In the genomic region with DNA sequence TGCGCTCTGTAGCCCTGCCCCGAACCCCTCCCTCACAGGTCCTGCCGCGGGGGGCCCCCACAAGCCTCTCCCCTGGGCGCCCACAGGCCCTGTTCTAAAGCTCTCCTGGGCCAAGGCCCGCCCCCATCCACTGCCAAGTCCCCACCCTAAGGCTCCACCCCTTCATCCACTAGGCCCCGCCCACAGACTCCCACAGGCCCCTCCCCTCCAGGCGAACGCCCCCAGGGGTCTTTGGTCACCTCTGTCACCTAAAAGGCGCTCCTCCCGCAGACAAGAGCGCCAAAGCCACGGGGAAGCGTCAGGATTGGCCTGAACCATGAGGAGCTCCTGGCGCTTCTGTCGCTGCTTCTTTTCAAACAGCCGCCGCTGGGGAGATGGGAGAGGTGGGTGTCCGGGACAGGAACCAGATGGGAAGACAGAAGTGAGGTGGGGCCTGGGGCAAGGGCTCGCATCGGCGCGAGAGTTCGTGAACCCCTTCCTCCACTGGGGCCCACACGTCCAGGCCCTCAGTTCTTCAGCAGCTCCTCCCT, we compare ENCODE assay signal across 6 cellular contexts. TPM values are rescaled to one million over a fixed set of nuclear protein-coding genes. Genes with fewer than 3 reads are reported as not detected.
DNase-seq lines count a peak whose midpoint lies in the region; ATAC-seq and TF ChIP-seq lines count a peak whose summit lies in the region.

No MANE protein-coding gene starts in this region.

- H3K27ac ChIP-seq in brain microvascular endothelial cell: no peak overlapping the region

- no peak overlapping the region for H3K4me3 Mint-ChIP-seq in neural crest cell

- peak; percentile 79 for DNase-seq in GM13977 (ENCODE audit: low spot score)
- DNase-seq in brain microvascular endothelial cell: no peak
- DNase-seq in neural crest cell (ENCODE audit: low read depth, low spot score): peak; percentile 30
- DNase-seq in KBM-7: no peak
- no peak for DNase-seq in putamen (ENCODE audit: low spot score)

- no peak for ATAC-seq in GM18519 (IDR thresholded peaks at IDR 0.05; ENCODE audit: low FRiP score, unreplicated experiment)

- H3K27me3 Mint-ChIP-seq in neural crest cell (ENCODE audit: low read depth): no peaks in the 10 kb centered on the region

- TF ChIP-seq CTCF in GM13977 (IDR thresholded peaks at IDR 0.05; ENCODE audit: extremely low read depth, insufficient read depth, missing control alignments): no peak
- no peak for TF ChIP-seq CTCF in brain microvascular endothelial cell (IDR thresholded peaks at IDR 0.05; ENCODE audit: low read depth, low read length, missing control alignments)
- TF ChIP-seq CTCF in neural crest cell (conservative IDR thresholded peaks at IDR 0.05): no peak

- no peaks in the 10 kb centered on the region for H3K36me3 ChIP-seq in brain microvascular endothelial cell (replicated peaks)

- peaks cover 18% of the 10 kb centered on the region for H3K4me1 Mint-ChIP-seq in neural crest cell

- no peak overlapping the region for H3K27ac Mint-ChIP-seq in neural crest cell (ENCODE audit: unreplicated experiment)

- no peaks in the 10 kb centered on the region for H3K9me3 Mint-ChIP-seq in neural crest cell

- no peaks in the 10 kb centered on the region for H3K36me3 Mint-ChIP-seq in neural crest cell (ENCODE audit: low read depth)

- no peaks in the 10 kb centered on the region for H3K27me3 ChIP-seq in brain microvascular endothelial cell (replicated peaks)

- H3K4me3 ChIP-seq in brain microvascular endothelial cell (ENCODE audit: low read depth, low read length): peak overlapping the region; percentile 36

- in situ Hi-C loops in GM13977 (cut with MboI; ENCODE audit: low pct_unique_long_range_greater_than_20kb, low sequenced_read_pairs, unreplicated experiment): no loop called here
- in situ Hi-C loops in brain microvascular endothelial cell (cut with HindIII; ENCODE audit: low pct_ligation_motif_present, low sequenced_read_pairs): no loop called here
- in situ Hi-C loops in KBM-7 (cut with MboI; ENCODE audit: low pct_unique_long_range_greater_than_20kb, low sequenced_read_pairs): no loop called here

RNA-seq across cellular contexts. Expression of gene TULP2, which starts 2.3 kb away (rescaled TPM):
- total RNA-seq in neural crest cell: not detected in 2 replicates

RNA-seq across cellular contexts. Expression of gene NUCB1, which starts 3.9 kb away (rescaled TPM):
- total RNA-seq in neural crest cell: 102 and 108 TPM in 2 replicates

RNA-seq across cellular contexts. Expression of gene PPP1R15A, which starts 24.0 kb away (rescaled TPM):
- total RNA-seq in neural crest cell: 27.5 and 27.8 TPM in 2 replicates

RNA-seq across cellular contexts. Expression of gene PLEKHA4, which starts 27.8 kb away (rescaled TPM):
- total RNA-seq in neural crest cell: 38.1 and 41.8 TPM in 2 replicates

RNA-seq across cellular contexts. Expression of gene DHDH, which starts 37.2 kb away (rescaled TPM):
- total RNA-seq in neural crest cell: 0.47 and 0.82 TPM in 2 replicates

Comparison
In these comparisons a context has a peak if more than half of its experiments do, and no peak if none do; other contexts are left out.
1. DNase-seq: peak in GM13977 (single experiment) and neural crest cell (single experiment); none in brain microvascular endothelial cell (single experiment), KBM-7 (single experiment) and putamen (single experiment).